ENCODE assay signal across 8 cellular contexts in genomic region chr11:20397281-20397680, GRCh38. TPM values are rescaled to one million over a fixed set of nuclear protein-coding genes. Genes with fewer than 3 reads are reported as not detected.
DNase-seq lines count a peak whose midpoint lies in the region; FAIRE-seq and TF ChIP-seq lines count a peak whose summit lies in the region.

No MANE protein-coding gene starts in this region.

- H3K36me3 ChIP-seq in GM23248 (ENCODE audit: low read depth), result 0 out of 2 replicates have a peak, but pooled peaks cover 3% of the 10 kb centered on the region

- H3K27ac ChIP-seq in 22Rv1 (no peak overlapping the region), GM23248 (no peak overlapping the region)

- H3K4me1 ChIP-seq in GM23248 (ENCODE audit: insufficient read depth), result no peaks in the 10 kb centered on the region

- H2AFZ ChIP-seq in GM23248, result no peak overlapping the region

- DNase-seq in EL, result peak; percentile 45
- DNase-seq in GM23248, result peak; percentile 75
- peak; percentile 24 for DNase-seq in LHCN-M2 (ENCODE audit: low read depth)
- DNase-seq in RCC 7860 (ENCODE audit: low spot score), result peak; percentile 45
- peak; percentile 10 for DNase-seq in endothelial cell (ENCODE audit: low spot score)
- peak; percentile 28 for DNase-seq in non-pigmented ciliary epithelial cell (ENCODE audit: low read depth)
- no peak for DNase-seq in activated CD4-positive, CD25-positive, alpha-beta regulatory T cell treated with anti-CD3 and anti-CD28 coated beads, Interleukin-2, amount 50 U/mL, for 72 hours

- H3K36me3 Mint-ChIP-seq in endothelial cell (ENCODE audit: low read depth, unreplicated experiment), result no peaks in the 10 kb centered on the region

- no peaks in the 10 kb centered on the region for H3K9me3 Mint-ChIP-seq in endothelial cell (ENCODE audit: unreplicated experiment)

- H4K20me1 ChIP-seq in GM23248 (ENCODE audit: insufficient read depth), result no peaks in the 10 kb centered on the region

- H3K4me3 ChIP-seq in GM23248, result no peak overlapping the region

- in situ Hi-C loops in GM23248 (cut with MboI), result no loop called here

- no peak overlapping the region for H3K4me3 Mint-ChIP-seq in endothelial cell (ENCODE audit: unreplicated experiment)

- no peaks in the 10 kb centered on the region for H3K9me2 ChIP-seq in GM23248 (ENCODE audit: insufficient read depth)

- H3K4me2 ChIP-seq in GM23248 (ENCODE audit: unreplicated experiment), result no peak overlapping the region

- H3K79me2 ChIP-seq in GM23248 (ENCODE audit: insufficient read depth), result no peaks in the 10 kb centered on the region

- H3K27me3 ChIP-seq in GM23248 (replicated peaks; ENCODE audit: insufficient read depth), result no peaks in the 10 kb centered on the region

- H3K9ac ChIP-seq in GM23248, result no peak overlapping the region

- FAIRE-seq in RCC 7860 (lab: Jason Lieb, UNC), result peak; percentile 53

- WGBS in GM23248 (ENCODE audit: low coverage in 1 of 2, low lambda C conversion rate in 2 of 2, missing lambda C conversion rate in 2 of 2), 2 experiments, result 79 to 87% methylated on average over 3 of the region's 3 CpGs

- no peaks in the 10 kb centered on the region for H3K9me3 ChIP-seq in GM23248 (ENCODE audit: low read depth)

- no peak overlapping the region for H3K27ac Mint-ChIP-seq in endothelial cell (ENCODE audit: unreplicated experiment)

- no peaks in the 10 kb centered on the region for H3K4me1 Mint-ChIP-seq in endothelial cell (ENCODE audit: unreplicated experiment)

- TF ChIP-seq CTCF in 22Rv1 (IDR thresholded peaks at IDR 0.05) (peak; percentile 69), endothelial cell (IDR thresholded peaks at IDR 0.05; ENCODE audit: unreplicated experiment) (no peak)

- no peaks in the 10 kb centered on the region for H3K27me3 Mint-ChIP-seq in endothelial cell (ENCODE audit: unreplicated experiment)

- H3F3A ChIP-seq in GM23248 (ENCODE audit: insufficient read depth), result no peaks in the 10 kb centered on the region

RNA-seq across cellular contexts. Expression of gene PRMT3, which starts 9.8 kb away (rescaled TPM):
- total RNA-seq in GM23248 (2014; rRNA removed; shearing (Covaris generic)), result 9.8 and 16.7 TPM in 2 replicates
- 11.7 and 11.9 TPM in 2 replicates for polyA plus RNA-seq in GM23248 (2016; fragmentation: Nextera tagmentation; extraction: Ambion mirVana)
- total RNA-seq in LHCN-M2 (2014; rRNA removed) (23.5 and 23.8 TPM in 2 replicates), endothelial cell (ENCODE audit: unreplicated experiment) (5.4 TPM)
- 4.3 TPM for polyA plus RNA-seq in LHCN-M2 (2012)

RNA-seq across cellular contexts. Expression of gene HTATIP2, which starts 33.8 kb away (rescaled TPM):
- total RNA-seq in GM23248 (2014; rRNA removed; shearing (Covaris generic)), result 13.4 and 23.2 TPM in 2 replicates
- polyA plus RNA-seq in GM23248 (2016; fragmentation: Nextera tagmentation; extraction: Ambion mirVana), result 30.7 and 31.5 TPM in 2 replicates
- 44.1 and 46.7 TPM in 2 replicates for total RNA-seq in LHCN-M2 (2014; rRNA removed)
- polyA plus RNA-seq in LHCN-M2 (2012), result 44.0 TPM
- 18.1 TPM for total RNA-seq in endothelial cell (ENCODE audit: unreplicated experiment)
